Comparison of ENCODE assay signal across 1 cellular context in genomic region chr11:67240575-67241389, GRCh38.
TF ChIP-seq lines count a peak whose summit lies in the region.

No MANE protein-coding gene starts in this region.

TF ChIP-seq in HepG2, 621 proteins besides CTCF, POLR2A, EP300 and RAD21 (continued from another document and continues in another):
- no peak for TF ChIP-seq ZHX1 (CRISPR knock-in tag; IDR thresholded peaks at IDR 0.05; ENCODE audit: low read depth)
- 0 out of 2 replicates have a peak, but pooled peaks have one; percentile 29 for TF ChIP-seq ATF7-NPFF (CRISPR knock-in tag; IDR thresholded peaks at IDR 0.05; ENCODE audit: low read depth)
- TF ChIP-seq KDM5A (IDR thresholded peaks at IDR 0.05; ENCODE audit: borderline replicate concordance, low read length), result 0 out of 2 replicates have a peak, but pooled peaks have one; percentile 15
- TF ChIP-seq, protein P1, sequence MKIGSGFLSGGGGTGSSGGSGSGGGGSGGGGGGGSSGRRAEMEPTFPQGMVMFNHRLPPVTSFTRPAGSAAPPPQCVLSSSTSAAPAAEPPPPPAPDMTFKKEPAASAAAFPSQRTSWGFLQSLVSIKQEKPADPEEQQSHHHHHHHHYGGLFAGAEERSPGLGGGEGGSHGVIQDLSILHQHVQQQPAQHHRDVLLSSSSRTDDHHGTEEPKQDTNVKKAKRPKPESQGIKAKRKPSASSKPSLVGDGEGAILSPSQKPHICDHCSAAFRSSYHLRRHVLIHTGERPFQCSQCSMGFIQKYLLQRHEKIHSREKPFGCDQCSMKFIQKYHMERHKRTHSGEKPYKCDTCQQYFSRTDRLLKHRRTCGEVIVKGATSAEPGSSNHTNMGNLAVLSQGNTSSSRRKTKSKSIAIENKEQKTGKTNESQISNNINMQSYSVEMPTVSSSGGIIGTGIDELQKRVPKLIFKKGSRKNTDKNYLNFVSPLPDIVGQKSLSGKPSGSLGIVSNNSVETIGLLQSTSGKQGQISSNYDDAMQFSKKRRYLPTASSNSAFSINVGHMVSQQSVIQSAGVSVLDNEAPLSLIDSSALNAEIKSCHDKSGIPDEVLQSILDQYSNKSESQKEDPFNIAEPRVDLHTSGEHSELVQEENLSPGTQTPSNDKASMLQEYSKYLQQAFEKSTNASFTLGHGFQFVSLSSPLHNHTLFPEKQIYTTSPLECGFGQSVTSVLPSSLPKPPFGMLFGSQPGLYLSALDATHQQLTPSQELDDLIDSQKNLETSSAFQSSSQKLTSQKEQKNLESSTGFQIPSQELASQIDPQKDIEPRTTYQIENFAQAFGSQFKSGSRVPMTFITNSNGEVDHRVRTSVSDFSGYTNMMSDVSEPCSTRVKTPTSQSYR (CRISPR knock-in tag; IDR thresholded peaks at IDR 0.05; ENCODE audit: borderline replicate concordance), result peak; percentile 97
- no peak for TF ChIP-seq ISX (CRISPR knock-in tag; conservative IDR thresholded peaks at IDR 0.05)
- TF ChIP-seq MXD4 (CRISPR knock-in tag; IDR thresholded peaks at IDR 0.05), result 0 out of 2 replicates have a peak, but pooled peaks have one; percentile 45
- TF ChIP-seq TOE1 (CRISPR knock-in tag; IDR thresholded peaks at IDR 0.05), result no peak
- no peak for TF ChIP-seq THAP9 (CRISPR knock-in tag; IDR thresholded peaks at IDR 0.05; ENCODE audit: borderline replicate concordance)
- 0 out of 2 replicates have a peak, but pooled peaks have one; percentile 25 for TF ChIP-seq PHF8 (CRISPR knock-in tag; IDR thresholded peaks at IDR 0.05)
- peak; percentile 24; the same call in 1 of the 2 replicates for TF ChIP-seq TAF1 (CRISPR knock-in tag; IDR thresholded peaks at IDR 0.05)
- 0 out of 2 replicates have a peak, but pooled peaks have one; percentile 30 for TF ChIP-seq SNAPC2 (CRISPR knock-in tag; IDR thresholded peaks at IDR 0.05)
- 0 out of 2 replicates have a peak, but pooled peaks have one; percentile 72 for TF ChIP-seq ZFP90 (CRISPR knock-in tag; IDR thresholded peaks at IDR 0.05; ENCODE audit: borderline replicate concordance)
- TF ChIP-seq SAP130 (CRISPR knock-in tag; IDR thresholded peaks at IDR 0.05; ENCODE audit: low read depth), result peak; percentile 86
- no peak for TF ChIP-seq FLYWCH1 (CRISPR knock-in tag; IDR thresholded peaks at IDR 0.05)
- no peak for TF ChIP-seq ONECUT2 (CRISPR knock-in tag; IDR thresholded peaks at IDR 0.05)
- peak; percentile 52; the same call in 1 of the 2 replicates for TF ChIP-seq RFXAP (CRISPR knock-in tag; IDR thresholded peaks at IDR 0.05; ENCODE audit: borderline replicate concordance)
- TF ChIP-seq, protein P2, sequence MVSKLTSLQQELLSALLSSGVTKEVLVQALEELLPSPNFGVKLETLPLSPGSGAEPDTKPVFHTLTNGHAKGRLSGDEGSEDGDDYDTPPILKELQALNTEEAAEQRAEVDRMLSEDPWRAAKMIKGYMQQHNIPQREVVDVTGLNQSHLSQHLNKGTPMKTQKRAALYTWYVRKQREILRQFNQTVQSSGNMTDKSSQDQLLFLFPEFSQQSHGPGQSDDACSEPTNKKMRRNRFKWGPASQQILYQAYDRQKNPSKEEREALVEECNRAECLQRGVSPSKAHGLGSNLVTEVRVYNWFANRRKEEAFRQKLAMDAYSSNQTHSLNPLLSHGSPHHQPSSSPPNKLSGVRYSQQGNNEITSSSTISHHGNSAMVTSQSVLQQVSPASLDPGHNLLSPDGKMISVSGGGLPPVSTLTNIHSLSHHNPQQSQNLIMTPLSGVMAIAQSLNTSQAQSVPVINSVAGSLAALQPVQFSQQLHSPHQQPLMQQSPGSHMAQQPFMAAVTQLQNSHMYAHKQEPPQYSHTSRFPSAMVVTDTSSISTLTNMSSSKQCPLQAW (CRISPR knock-in tag; IDR thresholded peaks at IDR 0.05), result 0 out of 2 replicates have a peak, but pooled peaks have one; percentile 15
- TF ChIP-seq, protein P3, sequence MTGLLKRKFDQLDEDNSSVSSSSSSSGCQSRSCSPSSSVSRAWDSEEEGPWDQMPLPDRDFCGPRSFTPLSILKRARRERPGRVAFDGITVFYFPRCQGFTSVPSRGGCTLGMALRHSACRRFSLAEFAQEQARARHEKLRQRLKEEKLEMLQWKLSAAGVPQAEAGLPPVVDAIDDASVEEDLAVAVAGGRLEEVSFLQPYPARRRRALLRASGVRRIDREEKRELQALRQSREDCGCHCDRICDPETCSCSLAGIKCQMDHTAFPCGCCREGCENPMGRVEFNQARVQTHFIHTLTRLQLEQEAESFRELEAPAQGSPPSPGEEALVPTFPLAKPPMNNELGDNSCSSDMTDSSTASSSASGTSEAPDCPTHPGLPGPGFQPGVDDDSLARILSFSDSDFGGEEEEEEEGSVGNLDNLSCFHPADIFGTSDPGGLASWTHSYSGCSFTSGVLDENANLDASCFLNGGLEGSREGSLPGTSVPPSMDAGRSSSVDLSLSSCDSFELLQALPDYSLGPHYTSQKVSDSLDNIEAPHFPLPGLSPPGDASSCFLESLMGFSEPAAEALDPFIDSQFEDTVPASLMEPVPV (CRISPR knock-in tag; IDR thresholded peaks at IDR 0.05), result 0 out of 2 replicates have a peak, but pooled peaks have one; percentile 45
- TF ChIP-seq MXI1 (IDR thresholded peaks at IDR 0.05; ENCODE audit: borderline replicate concordance, low read depth, low read length), result peak; percentile 80; the same call in 1 of the 3 replicates
- TF ChIP-seq ZNF772 (CRISPR knock-in tag; IDR thresholded peaks at IDR 0.05), result 0 out of 2 replicates have a peak, but pooled peaks have one; percentile 17
- peak; percentile 79; the same call in 1 of the 2 replicates for TF ChIP-seq TGIF2 (CRISPR knock-in tag; IDR thresholded peaks at IDR 0.05)
- TF ChIP-seq SAFB2 (CRISPR knock-in tag; IDR thresholded peaks at IDR 0.05; ENCODE audit: borderline replicate concordance, low read depth), result no peak
- peak; percentile 48 for TF ChIP-seq ZNF331 (CRISPR knock-in tag; IDR thresholded peaks at IDR 0.05)
- 0 out of 2 replicates have a peak, but pooled peaks have one; percentile 19 for TF ChIP-seq HOMEZ (CRISPR knock-in tag; IDR thresholded peaks at IDR 0.05; ENCODE audit: low read depth)
- TF ChIP-seq, protein P4, sequence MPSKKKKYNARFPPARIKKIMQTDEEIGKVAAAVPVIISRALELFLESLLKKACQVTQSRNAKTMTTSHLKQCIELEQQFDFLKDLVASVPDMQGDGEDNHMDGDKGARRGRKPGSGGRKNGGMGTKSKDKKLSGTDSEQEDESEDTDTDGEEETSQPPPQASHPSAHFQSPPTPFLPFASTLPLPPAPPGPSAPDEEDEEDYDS (CRISPR knock-in tag; IDR thresholded peaks at IDR 0.05), result peak; percentile 32; the same call in 1 of the 2 replicates
- peak; percentile 58; the same call in 1 of the 2 replicates for TF ChIP-seq CBX5 (CRISPR knock-in tag; IDR thresholded peaks at IDR 0.05; ENCODE audit: borderline replicate concordance)
- peak; percentile 69; the same call in 1 of the 2 replicates for TF ChIP-seq ZNF710 (CRISPR knock-in tag; IDR thresholded peaks at IDR 0.05; ENCODE audit: borderline replicate concordance)
- TF ChIP-seq HOXA3 (CRISPR knock-in tag; IDR thresholded peaks at IDR 0.05), result peak; percentile 11; the same call in 1 of the 2 replicates
- no peak for TF ChIP-seq ZEB1 (IDR thresholded peaks at IDR 0.05; ENCODE audit: insufficient replicate concordance, low read depth)
- 0 out of 2 replicates have a peak, but pooled peaks have one; percentile 41 for TF ChIP-seq BORCS8-MEF2B (CRISPR knock-in tag; IDR thresholded peaks at IDR 0.05)
- no peak for TF ChIP-seq ZBTB1 (CRISPR knock-in tag; IDR thresholded peaks at IDR 0.05; ENCODE audit: borderline replicate concordance)
- TF ChIP-seq, protein P5, sequence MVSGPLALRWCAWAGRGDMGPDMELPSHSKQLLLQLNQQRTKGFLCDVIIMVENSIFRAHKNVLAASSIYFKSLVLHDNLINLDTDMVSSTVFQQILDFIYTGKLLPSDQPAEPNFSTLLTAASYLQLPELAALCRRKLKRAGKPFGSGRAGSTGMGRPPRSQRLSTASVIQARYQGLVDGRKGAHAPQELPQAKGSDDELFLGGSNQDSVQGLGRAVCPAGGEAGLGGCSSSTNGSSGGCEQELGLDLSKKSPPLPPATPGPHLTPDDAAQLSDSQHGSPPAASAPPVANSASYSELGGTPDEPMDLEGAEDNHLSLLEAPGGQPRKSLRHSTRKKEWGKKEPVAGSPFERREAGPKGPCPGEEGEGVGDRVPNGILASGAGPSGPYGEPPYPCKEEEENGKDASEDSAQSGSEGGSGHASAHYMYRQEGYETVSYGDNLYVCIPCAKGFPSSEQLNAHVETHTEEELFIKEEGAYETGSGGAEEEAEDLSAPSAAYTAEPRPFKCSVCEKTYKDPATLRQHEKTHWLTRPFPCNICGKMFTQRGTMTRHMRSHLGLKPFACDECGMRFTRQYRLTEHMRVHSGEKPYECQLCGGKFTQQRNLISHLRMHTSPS (CRISPR knock-in tag; IDR thresholded peaks at IDR 0.05; ENCODE audit: low read depth), result no peak
- no peak for TF ChIP-seq ZNF354B (CRISPR knock-in tag; IDR thresholded peaks at IDR 0.05)
- TF ChIP-seq ARNTL (CRISPR knock-in tag; IDR thresholded peaks at IDR 0.05), result no peak
- TF ChIP-seq MYC (CRISPR knock-in tag; IDR thresholded peaks at IDR 0.05; ENCODE audit: borderline replicate concordance), result peak; percentile 22; the same call in 1 of the 2 replicates
- no peak for TF ChIP-seq RBFOX2 (IDR thresholded peaks at IDR 0.05; ENCODE audit: low read depth, low read length)
- TF ChIP-seq ZNF317 (CRISPR knock-in tag; IDR thresholded peaks at IDR 0.05), result peak; percentile 75; the same call in 1 of the 2 replicates
- no peak for TF ChIP-seq FOXK2 (IDR thresholded peaks at IDR 0.05)
- TF ChIP-seq NR2F6 (IDR thresholded peaks at IDR 0.05), result no peak
- TF ChIP-seq NR2F6 (CRISPR knock-in tag; IDR thresholded peaks at IDR 0.05), result no peak
